ENCODE assay signal across 1 cellular context in the genomic region with DNA sequence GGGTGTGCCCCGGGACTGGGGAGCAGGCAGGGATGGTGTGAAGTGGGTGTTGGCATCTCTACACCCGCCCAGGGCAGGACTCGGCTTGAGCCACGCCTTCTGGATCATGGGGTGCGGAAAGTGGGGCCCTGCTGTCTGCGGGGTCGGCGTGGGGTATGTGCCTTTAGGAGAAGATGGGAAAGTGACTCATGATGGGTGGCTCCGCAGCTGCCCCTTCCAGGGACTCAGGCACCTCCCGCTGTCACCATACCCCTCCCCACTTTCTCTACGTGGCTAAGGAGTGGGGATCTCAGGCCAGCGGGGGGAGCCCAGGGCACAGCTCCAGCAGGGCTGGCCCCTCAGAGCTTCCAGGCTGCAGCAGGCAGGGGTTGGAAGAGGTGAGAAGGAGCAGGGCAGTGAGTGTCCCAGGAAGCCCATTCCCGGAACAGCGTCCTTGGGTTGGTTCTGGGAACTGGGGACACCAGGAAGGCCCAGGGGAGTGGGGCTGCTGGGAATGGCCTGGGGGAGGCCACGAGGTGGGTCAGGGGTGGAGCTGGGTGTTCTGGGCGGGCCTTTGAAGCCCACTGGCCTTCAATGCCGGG.
TF ChIP-seq lines count a peak whose summit lies in the region.

No MANE protein-coding gene starts in this region.

TF ChIP-seq in HepG2, 621 proteins besides CTCF, POLR2A, EP300 and RAD21:
- TF ChIP-seq FOXK1 (CRISPR knock-in tag; IDR thresholded peaks at IDR 0.05; ENCODE audit: borderline replicate concordance, low read depth) (no peak), ZFP82 (CRISPR knock-in tag; IDR thresholded peaks at IDR 0.05; ENCODE audit: borderline replicate concordance) (no peak), BHLHE40 (IDR thresholded peaks at IDR 0.05; ENCODE audit: low read length) (no peak), PHB2 (IDR thresholded peaks at IDR 0.05; ENCODE audit: partially characterized antibody) (no peak), ZFP36 (IDR thresholded peaks at IDR 0.05; ENCODE audit: borderline replicate concordance, low read depth, low read length, partially characterized antibody) (no peak), THYN1 (CRISPR knock-in tag; IDR thresholded peaks at IDR 0.05; ENCODE audit: borderline replicate concordance, low read depth) (no peak)
- TF ChIP-seq, protein P1, sequence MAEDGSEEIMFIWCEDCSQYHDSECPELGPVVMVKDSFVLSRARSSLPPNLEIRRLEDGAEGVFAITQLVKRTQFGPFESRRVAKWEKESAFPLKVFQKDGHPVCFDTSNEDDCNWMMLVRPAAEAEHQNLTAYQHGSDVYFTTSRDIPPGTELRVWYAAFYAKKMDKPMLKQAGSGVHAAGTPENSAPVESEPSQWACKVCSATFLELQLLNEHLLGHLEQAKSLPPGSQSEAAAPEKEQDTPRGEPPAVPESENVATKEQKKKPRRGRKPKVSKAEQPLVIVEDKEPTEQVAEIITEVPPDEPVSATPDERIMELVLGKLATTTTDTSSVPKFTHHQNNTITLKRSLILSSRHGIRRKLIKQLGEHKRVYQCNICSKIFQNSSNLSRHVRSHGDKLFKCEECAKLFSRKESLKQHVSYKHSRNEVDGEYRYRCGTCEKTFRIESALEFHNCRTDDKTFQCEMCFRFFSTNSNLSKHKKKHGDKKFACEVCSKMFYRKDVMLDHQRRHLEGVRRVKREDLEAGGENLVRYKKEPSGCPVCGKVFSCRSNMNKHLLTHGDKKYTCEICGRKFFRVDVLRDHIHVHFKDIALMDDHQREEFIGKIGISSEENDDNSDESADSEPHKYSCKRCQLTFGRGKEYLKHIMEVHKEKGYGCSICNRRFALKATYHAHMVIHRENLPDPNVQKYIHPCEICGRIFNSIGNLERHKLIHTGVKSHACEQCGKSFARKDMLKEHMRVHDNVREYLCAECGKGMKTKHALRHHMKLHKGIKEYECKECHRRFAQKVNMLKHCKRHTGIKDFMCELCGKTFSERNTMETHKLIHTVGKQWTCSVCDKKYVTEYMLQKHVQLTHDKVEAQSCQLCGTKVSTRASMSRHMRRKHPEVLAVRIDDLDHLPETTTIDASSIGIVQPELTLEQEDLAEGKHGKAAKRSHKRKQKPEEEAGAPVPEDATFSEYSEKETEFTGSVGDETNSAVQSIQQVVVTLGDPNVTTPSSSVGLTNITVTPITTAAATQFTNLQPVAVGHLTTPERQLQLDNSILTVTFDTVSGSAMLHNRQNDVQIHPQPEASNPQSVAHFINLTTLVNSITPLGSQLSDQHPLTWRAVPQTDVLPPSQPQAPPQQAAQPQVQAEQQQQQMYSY (CRISPR knock-in tag; IDR thresholded peaks at IDR 0.05) = no peak
